Comparison of ENCODE assay signal across 14 cellular contexts in the genomic region with DNA sequence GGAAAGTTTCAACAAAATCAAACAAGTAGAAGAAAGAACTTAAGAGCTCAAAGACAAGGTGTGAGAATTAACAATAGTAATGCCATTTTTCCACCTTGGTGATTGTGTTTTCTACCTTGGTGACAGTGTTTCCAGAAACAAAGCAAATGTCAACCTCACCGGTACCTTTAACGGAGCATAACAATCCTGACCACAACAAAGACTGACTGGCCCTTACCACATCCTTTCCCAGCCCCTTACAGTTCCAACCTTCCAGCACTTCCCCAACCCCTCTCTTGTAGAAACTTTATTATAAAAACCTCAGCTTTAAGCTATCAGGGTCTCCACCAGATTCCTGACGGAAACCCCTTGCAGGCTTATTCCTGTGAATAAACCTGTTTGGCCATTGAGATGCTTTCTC. TPM values are rescaled to one million over a fixed set of nuclear protein-coding genes. Genes with fewer than 3 reads are reported as not detected.
DNase-seq lines count a peak whose midpoint lies in the region; ATAC-seq and TF ChIP-seq lines count a peak whose summit lies in the region.
"Had no signal": no experiment of that assay in that cellular context is flagged by ENCODE, and none has a peak within 500 bp of the region (broad histone marks: within the 10 kb centered on the region; RNA-seq: fewer than 3 reads in every experiment).

No MANE protein-coding gene starts in this region.

- no peaks in the 10 kb centered on the region for H3K27me3 Mint-ChIP-seq in T-helper 1 cell treated with Interleukin-12 subunit alpha and Interleukin-12 subunit beta and Interleukin-4 antibody, amounts not matched to agents 30 μg/mL and 1 μg/mL, for 36 hours (ENCODE audit: low read depth)

- H3K79me2 ChIP-seq in osteoblast (ENCODE audit: insufficient read depth, low read length), result no peaks in the 10 kb centered on the region

- H3K4me3 Mint-ChIP-seq in T-helper 1 cell treated with Interleukin-12 subunit alpha and Interleukin-12 subunit beta and Interleukin-4 antibody, amounts not matched to agents 30 μg/mL and 1 μg/mL, for 36 hours, result peak overlapping the region; percentile 37
- H3K4me3 Mint-ChIP-seq: natural killer cell treated with Interleukin-12 subunit alpha and Interleukin-12 subunit beta and Interleukin-15 and Interleukin-18, amount 100 ng/mL, for 72 hours had no signal

- H3K27me3 ChIP-seq in gastrocnemius medialis, result no peaks in the 10 kb centered on the region
- no peaks in the 10 kb centered on the region for H3K27me3 ChIP-seq in H7 (ENCODE audit: control insufficient read depth, insufficient read depth, low read length)
- peaks cover 5% of the 10 kb centered on the region for H3K27me3 ChIP-seq in osteoblast (ENCODE audit: insufficient read depth, low read length)
- H3K27me3 ChIP-seq: tibial artery had no signal

- no peaks in the 10 kb centered on the region for H4K20me1 ChIP-seq in osteoblast (ENCODE audit: insufficient read depth, low read length)

- peaks cover 0 to 7% of the 10 kb centered on the region in 2 donors for H3K36me3 ChIP-seq in gastrocnemius medialis
- no peaks in the 10 kb centered on the region for H3K36me3 ChIP-seq in H7 (replicated peaks; ENCODE audit: control insufficient read depth, insufficient read depth, low read length)
- H3K36me3 ChIP-seq in osteoblast (ENCODE audit: insufficient read depth, low read length), result no peaks in the 10 kb centered on the region
- H3K36me3 ChIP-seq: tibial artery had no signal

- H3K9me3 ChIP-seq in gastrocnemius medialis (no peaks in the 10 kb centered on the region), osteoblast (ENCODE audit: low read depth, low read length) (no peaks in the 10 kb centered on the region)

- peaks cover 14% of the 10 kb centered on the region for H3K9me3 Mint-ChIP-seq in T-helper 1 cell treated with Interleukin-12 subunit alpha and Interleukin-12 subunit beta and Interleukin-4 antibody, amounts not matched to agents 30 μg/mL and 1 μg/mL, for 36 hours

- H3K27ac Mint-ChIP-seq in T-helper 1 cell treated with Interleukin-12 subunit alpha and Interleukin-12 subunit beta and Interleukin-4 antibody, amounts not matched to agents 30 μg/mL and 1 μg/mL, for 36 hours, result peak overlapping the region; percentile 76

- no peak for TF ChIP-seq CTCF in gastrocnemius medialis (IDR thresholded peaks at IDR 0.05 in 4 of 5, conservative IDR thresholded peaks at IDR 0.05 in 1 of 5)
- no peak for TF ChIP-seq CTCF in osteoblast (IDR thresholded peaks at IDR 0.05; ENCODE audit: extremely low read depth, low read depth, low read length)

- peak overlapping the region; percentile 34 to 94 (median 89) for H3K27ac ChIP-seq in gastrocnemius medialis
- no peak overlapping the region for H3K27ac ChIP-seq in osteoblast (ENCODE audit: low read depth, low read length)
- H3K27ac ChIP-seq: 22Rv1, tibial artery had no signal

- H3K4me1 Mint-ChIP-seq in T-helper 1 cell treated with Interleukin-12 subunit alpha and Interleukin-12 subunit beta and Interleukin-4 antibody, amounts not matched to agents 30 μg/mL and 1 μg/mL, for 36 hours (ENCODE audit: low read depth), result peaks cover 53% of the 10 kb centered on the region

- no peak for TF ChIP-seq POLR2A in gastrocnemius medialis (IDR thresholded peaks at IDR 0.05)

- H3K4me1 ChIP-seq in gastrocnemius medialis, result peaks cover 40 to 41% of the 10 kb centered on the region in 2 donors
- H3K4me1 ChIP-seq in osteoblast (ENCODE audit: insufficient read depth, low read length), result no peaks in the 10 kb centered on the region
- H3K4me1 ChIP-seq: tibial artery had no signal

- DNase-seq in DMS53 (lab: John Stamatoyannopoulos, UW) (peak; percentile 20), DMS53 treated with DMSO at 0.1 percent for 48 hours (lab: John Stamatoyannopoulos, UW; ENCODE audit: unreplicated experiment) (no peak), gastrocnemius medialis (no peak), H7 (no peak), AML-193 (lab: John Stamatoyannopoulos, UW) (no peak), osteoblast (ENCODE audit: insufficient read length, low spot score, missing footprints) (no peak)
- DNase-seq: kidney glomerular epithelial cell, NCI-H345, tibial artery had no signal

- in situ Hi-C loops in gastrocnemius medialis (cut with MboI; ENCODE audit: low sequenced_read_pairs in 4 of 4), result no loop called here

- ATAC-seq in HG03064 (IDR thresholded peaks at IDR 0.05; ENCODE audit: low read depth, unreplicated experiment), result peak; percentile 54
- ATAC-seq in gastrocnemius medialis, result no peak
- ATAC-seq: natural killer cell treated with Interleukin-12 subunit alpha and Interleukin-12 subunit beta and Interleukin-15 and Interleukin-18, amount 100 ng/mL, for 72 hours had no signal

- no peak overlapping the region for H3K4me3 ChIP-seq in gastrocnemius medialis
- H3K4me3 ChIP-seq in H7 (ENCODE audit: insufficient read depth, low read depth, low read length), result no peak overlapping the region
- no peak overlapping the region for H3K4me3 ChIP-seq in osteoblast (ENCODE audit: insufficient read depth, low read length)
- H3K4me3 ChIP-seq: tibial artery had no signal

- H3K36me3 Mint-ChIP-seq in T-helper 1 cell treated with Interleukin-12 subunit alpha and Interleukin-12 subunit beta and Interleukin-4 antibody, amounts not matched to agents 30 μg/mL and 1 μg/mL, for 36 hours (ENCODE audit: low read depth), result peaks cover 11% of the 10 kb centered on the region

- no peak overlapping the region for H2AFZ ChIP-seq in osteoblast (ENCODE audit: low read length)

- H3K4me2 ChIP-seq in osteoblast (ENCODE audit: insufficient read depth, low read length), result no peak overlapping the region

- intact Hi-C loops in gastrocnemius medialis (cut with DNase I; ENCODE audit: low total_unique reads), result no loop called here

RNA-seq across cellular contexts. Expression of a gene that starts 16.7 kb away (rescaled TPM):
- total RNA-seq in gastrocnemius medialis (100 to 1,000 TPM in 1 of 4 donors, 10 to 100 TPM in 3; 63.7 to 159 (median 89.1) TPM), osteoblast (not detected in 2 replicates)
- total RNA-seq in H7 (2014; rRNA removed; shearing (Covaris generic)), result 0.07 and 0.24 TPM in 2 replicates
- total RNA-seq: natural killer cell treated with Interleukin-12 subunit alpha and Interleukin-12 subunit beta and Interleukin-15 and Interleukin-18, amount 100 ng/mL, for 72 hours had no signal

RNA-seq across cellular contexts. Expression of a gene that starts 20.4 kb away (rescaled TPM):
- total RNA-seq in gastrocnemius medialis, result 1 to 10 TPM in 1 of 4 donors, not detected in 3; 1.9 TPM
- total RNA-seq in H7 (2014; rRNA removed; shearing (Covaris generic)), result 0.59 and 0.69 TPM in 2 replicates
- total RNA-seq in osteoblast, result not detected in 2 replicates
- total RNA-seq: frontal cortex; natural killer cell treated with Interleukin-12 subunit alpha and Interleukin-12 subunit beta and Interleukin-15 and Interleukin-18, amount 100 ng/mL, for 72 hours had no signal

Comparison
In these comparisons a context has a peak if more than half of its experiments do, and no peak if none do; other contexts are left out.
1. RNA of a gene that starts 16.7 kb away (total RNA-seq): 63.7 to 159 TPM in gastrocnemius medialis; 0.07 to 0.24 TPM in H7 and not detected in osteoblast; every median in the first group is over 10 times any median in the second.